Comparison of ENCODE assay signal across 1 cellular context in the genomic region with DNA sequence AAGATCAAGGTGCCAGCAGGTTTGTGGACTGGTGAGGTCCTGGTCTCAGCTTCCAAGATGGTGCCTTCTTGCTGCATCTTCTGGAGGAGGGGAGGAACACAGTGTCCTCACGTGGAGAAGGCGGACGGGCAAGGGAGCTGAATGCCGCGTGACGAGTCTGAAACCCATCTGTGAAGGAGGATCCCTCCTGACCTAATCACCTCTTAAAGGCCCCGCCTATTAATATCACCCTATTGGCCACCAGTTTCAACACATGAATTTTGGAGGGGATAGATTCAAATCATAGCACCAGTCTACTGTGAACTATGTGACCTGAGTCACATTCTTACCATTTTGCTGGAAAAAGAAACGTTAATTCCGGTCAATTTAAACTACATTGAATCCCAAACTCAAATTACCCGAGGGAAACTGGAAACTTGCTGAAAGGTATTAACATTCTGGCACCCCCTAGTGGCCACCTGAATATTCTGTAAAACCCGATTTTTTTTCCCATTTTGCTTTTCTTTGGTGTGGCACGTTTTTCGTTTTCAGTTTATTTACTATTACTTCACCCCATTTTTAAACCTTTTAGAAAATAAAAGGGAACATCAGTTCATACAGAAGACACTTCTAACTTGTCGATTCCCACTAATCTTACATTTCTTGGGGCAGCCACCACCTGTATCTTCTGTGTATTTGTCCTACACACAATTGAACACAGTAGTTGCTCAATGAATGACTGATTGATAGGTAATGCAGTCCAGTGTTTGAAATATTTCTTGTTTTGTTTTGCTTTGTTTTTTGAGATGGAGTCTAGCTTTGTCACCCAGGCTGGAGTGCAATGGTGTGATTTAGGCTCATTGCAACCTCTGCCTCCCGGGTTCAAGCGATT.
A peak's percentile ranks its signal among the peaks of the same experiment; 100 is the strongest.
TF ChIP-seq lines count a peak whose summit lies in the region.

No MANE protein-coding gene starts in this region.

TF ChIP-seq in HepG2, 621 proteins besides CTCF, POLR2A, EP300 and RAD21 (continued from another document):
- TF ChIP-seq, protein P1, sequence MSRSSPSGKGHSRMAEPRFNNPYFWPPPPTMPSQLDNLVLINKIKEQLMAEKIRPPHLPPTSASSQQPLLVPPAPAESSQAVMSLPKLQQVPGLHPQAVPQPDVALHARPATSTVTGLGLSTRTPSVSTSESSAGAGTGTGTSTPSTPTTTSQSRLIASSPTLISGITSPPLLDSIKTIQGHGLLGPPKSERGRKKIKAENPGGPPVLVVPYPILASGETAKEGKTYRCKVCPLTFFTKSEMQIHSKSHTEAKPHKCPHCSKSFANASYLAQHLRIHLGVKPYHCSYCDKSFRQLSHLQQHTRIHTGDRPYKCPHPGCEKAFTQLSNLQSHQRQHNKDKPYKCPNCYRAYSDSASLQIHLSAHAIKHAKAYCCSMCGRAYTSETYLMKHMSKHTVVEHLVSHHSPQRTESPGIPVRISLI (CRISPR knock-in tag; IDR thresholded peaks at IDR 0.05; ENCODE audit: borderline replicate concordance) = peak; percentile 58; the same call in 1 of the 2 replicates
- no peak; the same call in 2 of the 3 replicates for TF ChIP-seq MXI1 (IDR thresholded peaks at IDR 0.05; ENCODE audit: borderline replicate concordance, low read depth, low read length)
- TF ChIP-seq ZNF891 (CRISPR knock-in tag; IDR thresholded peaks at IDR 0.05) = no peak
- TF ChIP-seq ZNF256 (CRISPR knock-in tag; conservative IDR thresholded peaks at IDR 0.05) = no peak
- TF ChIP-seq, protein P2, sequence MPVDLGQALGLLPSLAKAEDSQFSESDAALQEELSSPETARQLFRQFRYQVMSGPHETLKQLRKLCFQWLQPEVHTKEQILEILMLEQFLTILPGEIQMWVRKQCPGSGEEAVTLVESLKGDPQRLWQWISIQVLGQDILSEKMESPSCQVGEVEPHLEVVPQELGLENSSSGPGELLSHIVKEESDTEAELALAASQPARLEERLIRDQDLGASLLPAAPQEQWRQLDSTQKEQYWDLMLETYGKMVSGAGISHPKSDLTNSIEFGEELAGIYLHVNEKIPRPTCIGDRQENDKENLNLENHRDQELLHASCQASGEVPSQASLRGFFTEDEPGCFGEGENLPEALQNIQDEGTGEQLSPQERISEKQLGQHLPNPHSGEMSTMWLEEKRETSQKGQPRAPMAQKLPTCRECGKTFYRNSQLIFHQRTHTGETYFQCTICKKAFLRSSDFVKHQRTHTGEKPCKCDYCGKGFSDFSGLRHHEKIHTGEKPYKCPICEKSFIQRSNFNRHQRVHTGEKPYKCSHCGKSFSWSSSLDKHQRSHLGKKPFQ (CRISPR knock-in tag; IDR thresholded peaks at IDR 0.05; ENCODE audit: insufficient replicate concordance) = no peak
- TF ChIP-seq ZNF530 (CRISPR knock-in tag; IDR thresholded peaks at IDR 0.05; ENCODE audit: low read depth) = no peak
- no peak for TF ChIP-seq SP1 (IDR thresholded peaks at IDR 0.05)
- no peak for TF ChIP-seq SP1 (CRISPR knock-in tag; IDR thresholded peaks at IDR 0.05)
- TF ChIP-seq WIZ (CRISPR knock-in tag; IDR thresholded peaks at IDR 0.05) = no peak
- no peak for TF ChIP-seq HINFP (CRISPR knock-in tag; IDR thresholded peaks at IDR 0.05; ENCODE audit: low read depth)
- no peak for TF ChIP-seq SYNCRIP (IDR thresholded peaks at IDR 0.05; ENCODE audit: insufficient read depth, low read depth, low read length)
- TF ChIP-seq MATR3 (CRISPR knock-in tag; IDR thresholded peaks at IDR 0.05) = no peak
- no peak for TF ChIP-seq REST (IDR thresholded peaks at IDR 0.05; ENCODE audit: borderline replicate concordance in 1 of 2, low read depth in 1 of 2, low read length in 2 of 2)
- TF ChIP-seq ZNF790 (CRISPR knock-in tag; IDR thresholded peaks at IDR 0.05; ENCODE audit: borderline replicate concordance) = no peak
- TF ChIP-seq HNRNPL (IDR thresholded peaks at IDR 0.05; ENCODE audit: low read depth, low read length) = no peak
- no peak for TF ChIP-seq SMARCC2 (IDR thresholded peaks at IDR 0.05)
- TF ChIP-seq, protein P3, sequence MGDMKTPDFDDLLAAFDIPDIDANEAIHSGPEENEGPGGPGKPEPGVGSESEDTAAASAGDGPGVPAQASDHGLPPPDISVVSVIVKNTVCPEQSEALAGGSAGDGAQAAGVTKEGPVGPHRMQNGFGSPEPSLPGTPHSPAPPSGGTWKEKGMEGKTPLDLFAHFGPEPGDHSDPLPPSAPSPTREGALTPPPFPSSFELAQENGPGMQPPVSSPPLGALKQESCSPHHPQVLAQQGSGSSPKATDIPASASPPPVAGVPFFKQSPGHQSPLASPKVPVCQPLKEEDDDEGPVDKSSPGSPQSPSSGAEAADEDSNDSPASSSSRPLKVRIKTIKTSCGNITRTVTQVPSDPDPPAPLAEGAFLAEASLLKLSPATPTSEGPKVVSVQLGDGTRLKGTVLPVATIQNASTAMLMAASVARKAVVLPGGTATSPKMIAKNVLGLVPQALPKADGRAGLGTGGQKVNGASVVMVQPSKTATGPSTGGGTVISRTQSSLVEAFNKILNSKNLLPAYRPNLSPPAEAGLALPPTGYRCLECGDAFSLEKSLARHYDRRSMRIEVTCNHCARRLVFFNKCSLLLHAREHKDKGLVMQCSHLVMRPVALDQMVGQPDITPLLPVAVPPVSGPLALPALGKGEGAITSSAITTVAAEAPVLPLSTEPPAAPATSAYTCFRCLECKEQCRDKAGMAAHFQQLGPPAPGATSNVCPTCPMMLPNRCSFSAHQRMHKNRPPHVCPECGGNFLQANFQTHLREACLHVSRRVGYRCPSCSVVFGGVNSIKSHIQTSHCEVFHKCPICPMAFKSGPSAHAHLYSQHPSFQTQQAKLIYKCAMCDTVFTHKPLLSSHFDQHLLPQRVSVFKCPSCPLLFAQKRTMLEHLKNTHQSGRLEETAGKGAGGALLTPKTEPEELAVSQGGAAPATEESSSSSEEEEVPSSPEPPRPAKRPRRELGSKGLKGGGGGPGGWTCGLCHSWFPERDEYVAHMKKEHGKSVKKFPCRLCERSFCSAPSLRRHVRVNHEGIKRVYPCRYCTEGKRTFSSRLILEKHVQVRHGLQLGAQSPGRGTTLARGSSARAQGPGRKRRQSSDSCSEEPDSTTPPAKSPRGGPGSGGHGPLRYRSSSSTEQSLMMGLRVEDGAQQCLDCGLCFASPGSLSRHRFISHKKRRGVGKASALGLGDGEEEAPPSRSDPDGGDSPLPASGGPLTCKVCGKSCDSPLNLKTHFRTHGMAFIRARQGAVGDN (CRISPR knock-in tag; IDR thresholded peaks at IDR 0.05) = 0 out of 2 replicates have a peak, but pooled peaks have one; percentile 12
- no peak for TF ChIP-seq CEBPZ (IDR thresholded peaks at IDR 0.05; ENCODE audit: low read length)
- TF ChIP-seq NCOA1 (CRISPR knock-in tag; IDR thresholded peaks at IDR 0.05) = no peak
- no peak for TF ChIP-seq SIX1 (CRISPR knock-in tag; IDR thresholded peaks at IDR 0.05; ENCODE audit: borderline replicate concordance)
